30 cellular contexts compared by ENCODE assay signal in genomic region chr6:165744515-165745228, GRCh38.
DNase-seq lines count a peak whose midpoint lies in the region; ATAC-seq, FAIRE-seq and TF ChIP-seq lines count a peak whose summit lies in the region.
"Had no signal": no experiment of that assay in that cellular context is flagged by ENCODE, and none has a peak within 500 bp of the region (broad histone marks: within the 10 kb centered on the region; RNA-seq: fewer than 3 reads in every experiment).

No MANE protein-coding gene starts in this region.

- TF ChIP-seq POLR2A in GM12892 (IDR thresholded peaks at IDR 0.05; ENCODE audit: low read depth, low read length), result no peak

- TF ChIP-seq CTCF in GM12865 (IDR thresholded peaks at IDR 0.05; ENCODE audit: insufficient read depth, low read depth, low read length, missing control alignments) (no peak), cardiac fibroblast (IDR thresholded peaks at IDR 0.05; ENCODE audit: low read depth, low read length) (no peak), retinal pigment epithelial cell (conservative IDR thresholded peaks at IDR 0.05; ENCODE audit: low read depth, low read length) (no peak)

- H3K4me3 ChIP-seq in GM12865 (ENCODE audit: low read depth, low read length), result no peak overlapping the region
- H3K4me3 ChIP-seq in cardiac fibroblast (replicated peaks in 1 of 2; ENCODE audit: low read depth in 2 of 2, low read length in 2 of 2), result no peak overlapping the region
- no peak overlapping the region for H3K4me3 ChIP-seq in retinal pigment epithelial cell (ENCODE audit: low read length)
- H3K4me3 ChIP-seq: esophagus muscularis mucosa, prostate gland, tibial artery had no signal

- DNase-seq in GM12865 (ENCODE audit: low read depth) (peak; percentile 29), cardiac fibroblast (ENCODE audit: low read depth in 2 of 2) (peak; percentile 88 to 89), retinal pigment epithelial cell (ENCODE audit: low read depth) (peak; percentile 31), GM12892 (ENCODE audit: insufficient read length) (no peak)
- DNase-seq: activated CD8-positive, alpha-beta T cell treated with anti-CD3 and anti-CD28 coated beads for 36 hours; anterior cingulate cortex; C1 segment of cervical spinal cord; COR-L47; DMS79; endodermal cell; GF-D8; hypothalamus; immature natural killer cell; mesendoderm; NCI-H1105 treated with DMSO at 0.1 percent for 48 hours; NCI-H1930; NCI-H526 treated with DMSO at 0.1 percent for 48 hours; SIG-M5; stimulated activated naive CD8-positive, alpha-beta T cell treated with anti-CD3 and anti-CD28 coated beads, Interleukin-15, amount 100 ng/mL, for 72 hours; T-helper 1 cell; tibial artery had no signal

- ATAC-seq in HG03432 (IDR thresholded peaks at IDR 0.05; ENCODE audit: unreplicated experiment) (peak; percentile 66), HG03025 (IDR thresholded peaks at IDR 0.05; ENCODE audit: low FRiP score, unreplicated experiment) (no peak), GM18520 (IDR thresholded peaks at IDR 0.05; ENCODE audit: unreplicated experiment) (no peak)
- ATAC-seq: activated CD4-positive, CD25-positive, alpha-beta regulatory T cell treated with anti-CD3 and anti-CD28 coated beads, Interleukin-2, amount 50 U/mL, for 24 hours; activated CD8-positive, alpha-beta T cell treated with anti-CD3 and anti-CD28 coated beads for 36 hours; activated T-helper 17 cell treated with anti-CD3 and anti-CD28 coated beads, Interleukin-2, amount 50 U/mL, for 72 hours; Panc1; stimulated activated naive CD8-positive, alpha-beta T cell treated with anti-CD3 and anti-CD28 coated beads, Interleukin-15, amount 100 ng/mL, for 72 hours had no signal

- FAIRE-seq in GM12892 (lab: Jason Lieb, UNC), result no peak
- FAIRE-seq: GM18507 had no signal
